ENCODE assay signal across 8 cellular contexts in genomic region chr19:10701955-10702307, GRCh38. TPM values are rescaled to one million over a fixed set of nuclear protein-coding genes. Genes with fewer than 3 reads are reported as not detected.
DNase-seq lines count a peak whose midpoint lies in the region; ATAC-seq and TF ChIP-seq lines count a peak whose summit lies in the region.

No MANE protein-coding gene starts in this region.

- POLR2A ChIA-PET in SK-N-SH (lab: Yijun Ruan, JAX), result interaction anchor here (1.0 to 2.2 kb wide), 3 partner anchors 16 to 162 kb away, joined by 4 to 7 read pairs (median 4); partner anchors contain the start of genes DNM2 and TMED1

- WGBS in SK-N-SH (ENCODE audit: low lambda C conversion rate), result 5% methylated on average over 9 of the region's 21 CpGs
- 3 to 10% methylated on average over 8 to 21 of the region's 21 CpGs for WGBS in endodermal cell (ENCODE audit: insufficient coverage in 1 of 2, insufficient read length in 1 of 2), 2 experiments

- no peaks in the 10 kb centered on the region for H4K20me1 ChIP-seq in SK-N-SH (ENCODE audit: insufficient read depth)

- peak overlapping the region; percentile 100; the same call in 1 of the 2 replicates for H2AFZ ChIP-seq in SK-N-SH (ENCODE audit: low read depth)

- H3K36me3 ChIP-seq in SK-N-SH (replicated peaks in 1 of 2; ENCODE audit: control insufficient read depth in 1 of 2, insufficient read depth in 2 of 2, low read length in 1 of 2), result no peaks in the 10 kb centered on the region
- no peaks in the 10 kb centered on the region for H3K36me3 ChIP-seq in endodermal cell (ENCODE audit: control insufficient read depth, insufficient read depth, low read length)

- TF ChIP-seq EP300 in SK-N-SH (IDR thresholded peaks at IDR 0.05; ENCODE audit: borderline replicate concordance in 1 of 2, low read depth in 1 of 2, low read length in 1 of 2), result no peak

- peak overlapping the region; percentile 69 to 70 for H3K4me3 ChIP-seq in SK-N-SH (ENCODE audit: low read depth in 2 of 2, low read length in 1 of 2)
- H3K4me3 ChIP-seq in endodermal cell (ENCODE audit: low read length), result peak overlapping the region; percentile 88

- CTCF ChIA-PET in SK-N-SH (lab: Yijun Ruan, JAX), result interaction anchor here (0.7 to 9.3 kb wide), 25 partner anchors 10 to 298 kb away, joined by 3 to 163 read pairs (median 6); partner anchors contain the start of genes CDC37, DNM2 and TMED1

- H3K4me1 Mint-ChIP-seq in endodermal cell (no peaks in the 10 kb centered on the region), naive B cell (peaks cover 11 to 17% (median 15%) of the 10 kb centered on the region in 3 donors)

- peak; percentile 8 to 11 for ATAC-seq in activated CD4-positive, CD25-positive, alpha-beta regulatory T cell treated with anti-CD3 and anti-CD28 coated beads, Interleukin-2, amount 50 U/mL, for 24 hours
- ATAC-seq in HG03196 (IDR thresholded peaks at IDR 0.05; ENCODE audit: unreplicated experiment), result peak; percentile 27
- peak; percentile 24 to 27 for ATAC-seq in naive B cell (ENCODE audit: low read depth in 2 of 2)

- no peaks in the 10 kb centered on the region for H3K9me2 ChIP-seq in SK-N-SH

- H3F3A ChIP-seq in SK-N-SH (replicated peaks; ENCODE audit: insufficient read depth), result no peaks in the 10 kb centered on the region

- no peaks in the 10 kb centered on the region for H3K27me3 ChIP-seq in SK-N-SH (ENCODE audit: insufficient read depth)
- H3K27me3 ChIP-seq in endodermal cell (ENCODE audit: control insufficient read depth, insufficient read depth, low read length, poor library complexity, severe bottlenecking), result no peaks in the 10 kb centered on the region

- H3K27ac ChIP-seq in SK-N-SH (ENCODE audit: low read depth in 2 of 2, low read length in 1 of 2) (peak overlapping the region; percentile 45 to 46; a peak in 2 of 4 replicates), endodermal cell (ENCODE audit: low read depth, low read length) (peak overlapping the region; percentile 66)

- H3K4me3 Mint-ChIP-seq in endodermal cell (peak overlapping the region; percentile 75), naive B cell (peak overlapping the region; percentile 89 to 98 (median 96))

- DNase-seq in activated CD4-positive, CD25-positive, alpha-beta regulatory T cell (lab: John Stamatoyannopoulos, UW), result no peak
- DNase-seq in SK-N-SH (peak; percentile 82), endodermal cell (peak; percentile 84), naive B cell (no peak), ureter (ENCODE audit: low spot score) (no peak)
- DNase-seq in activated effector memory CD4-positive, alpha-beta T cell treated with anti-CD3 and anti-CD28 coated beads, Interleukin-2, amount 50 U/mL, for 16 hours, result no peak

- peak overlapping the region; percentile 68; the same call in 1 of the 2 replicates for H3K9ac ChIP-seq in SK-N-SH
- peak overlapping the region; percentile 72 for H3K9ac ChIP-seq in endodermal cell (ENCODE audit: extremely low read depth, low read length, poor library complexity, severe bottlenecking)

- H3K9me3 ChIP-seq in SK-N-SH, result no peaks in the 10 kb centered on the region
- H3K9me3 ChIP-seq in endodermal cell (ENCODE audit: control insufficient read depth, low read length), result no peaks in the 10 kb centered on the region

- H3K27ac Mint-ChIP-seq in endodermal cell (peak overlapping the region; percentile 91), naive B cell (peak overlapping the region in 5 of 6 donors; percentile 76 to 91 (median 88))

- H3K4me1 ChIP-seq in SK-N-SH (ENCODE audit: control insufficient read depth in 1 of 2, insufficient read depth in 2 of 2, low read depth in 1 of 2, low read length in 1 of 2) (no peaks in the 10 kb centered on the region; a peak in 1 of 4 replicates), endodermal cell (ENCODE audit: control insufficient read depth, insufficient read depth, low read length) (no peaks in the 10 kb centered on the region)

- peaks cover 4% of the 10 kb centered on the region for H3K79me2 ChIP-seq in SK-N-SH (ENCODE audit: insufficient read depth)

- TF ChIP-seq CTCF in SK-N-SH (IDR thresholded peaks at IDR 0.05) (no peak), endodermal cell (conservative IDR thresholded peaks at IDR 0.05) (peak; percentile 35)

- H3K27me3 Mint-ChIP-seq in endodermal cell (ENCODE audit: insufficient read depth) (peaks cover 2% of the 10 kb centered on the region), naive B cell (peaks cover 0 to 6% (median under 1%) of the 10 kb centered on the region in 3 donors)

- TF ChIP-seq RAD21 in SK-N-SH (IDR thresholded peaks at IDR 0.05; ENCODE audit: low read length), result peak; percentile 35

- H3K4me2 ChIP-seq in SK-N-SH, result peak overlapping the region; percentile 96

- no peaks in the 10 kb centered on the region for H3K36me3 Mint-ChIP-seq in endodermal cell (ENCODE audit: low read depth)
- H3K36me3 Mint-ChIP-seq in naive B cell, result no peaks in the 10 kb centered on the region

- H3K9me3 Mint-ChIP-seq in endodermal cell, result no peaks in the 10 kb centered on the region
- H3K9me3 Mint-ChIP-seq in naive B cell, result no peaks in the 10 kb centered on the region

TF ChIP-seq in SK-N-SH, 30 proteins besides CTCF, POLR2A, EP300 and RAD21 (continues in another document):
- no peak for TF ChIP-seq FOXJ3 (CRISPR knock-in tag; IDR thresholded peaks at IDR 0.05)
- peak; percentile 84 for TF ChIP-seq REST (IDR thresholded peaks at IDR 0.05; ENCODE audit: low read depth, low read length)
- TF ChIP-seq ZBTB33 (IDR thresholded peaks at IDR 0.05; ENCODE audit: borderline replicate concordance, low read depth), result no peak
- TF ChIP-seq MXI1 (IDR thresholded peaks at IDR 0.05; ENCODE audit: low read depth, low read length), result no peak
- TF ChIP-seq FOSL2 (IDR thresholded peaks at IDR 0.05; ENCODE audit: borderline replicate concordance, low read depth), result no peak

RNA-seq across cellular contexts. Expression of gene QTRT1, which starts 0.7 kb away (rescaled TPM):
- polyA plus RNA-seq in SK-N-SH (2012; rRNA removed) (108 and 115 TPM in 2 replicates), naive B cell (ENCODE audit: low read depth in 6 of 6) (10 to 100 TPM; 39.0 to 82.5 (median 46.2) TPM)
- 28.1 and 48.7 TPM in 2 replicates for polyA plus RNA-seq in SK-N-SH (2012; cell fraction: cytosol; rRNA removed)
- 464 and 520 TPM in 2 replicates for polyA plus RNA-seq in SK-N-SH (2012; cell fraction: nucleus; rRNA removed)
- total RNA-seq in endodermal cell (10 to 100 TPM; 36.8 to 40.0 TPM), ureter (64.2 TPM)
- 30.3 TPM for polyA plus RNA-seq in endodermal cell (2013, experiment 1 of 2)
- 30.3 TPM for polyA plus RNA-seq in endodermal cell (2013, experiment 2 of 2)

RNA-seq across cellular contexts. Expression of gene DNM2, which starts 15.9 kb away (rescaled TPM):
- polyA plus RNA-seq in SK-N-SH (2012; rRNA removed) (52.5 and 53.6 TPM in 2 replicates), naive B cell (ENCODE audit: low read depth in 6 of 6) (100 to 1,000 TPM in 1 of 6 donors, 10 to 100 TPM in 5; 53.6 to 111 (median 63.0) TPM)
- polyA plus RNA-seq in SK-N-SH (2012; cell fraction: cytosol; rRNA removed), result 20.5 and 31.8 TPM in 2 replicates
- 159 and 212 TPM in 2 replicates for polyA plus RNA-seq in SK-N-SH (2012; cell fraction: nucleus; rRNA removed)
- total RNA-seq in endodermal cell (100 to 1,000 TPM; 118 to 136 TPM), ureter (352 TPM)
- polyA plus RNA-seq in endodermal cell (2013, experiment 1 of 2), result 79.4 TPM
- 78.8 TPM for polyA plus RNA-seq in endodermal cell (2013, experiment 2 of 2)

RNA-seq across cellular contexts. Expression of gene ILF3, which starts 47.8 kb away (rescaled TPM):
- polyA plus RNA-seq in SK-N-SH (2012; rRNA removed) (203 and 229 TPM in 2 replicates), naive B cell (ENCODE audit: low read depth in 6 of 6) (10 to 100 TPM; 34.2 to 95.0 (median 71.6) TPM)
- polyA plus RNA-seq in SK-N-SH (2012; cell fraction: cytosol; rRNA removed), result 97.9 and 126 TPM in 2 replicates
- polyA plus RNA-seq in SK-N-SH (2012; cell fraction: nucleus; rRNA removed), result 699 and 751 TPM in 2 replicates
- total RNA-seq in endodermal cell (100 to 1,000 TPM; 625 to 629 TPM), ureter (331 TPM)
- polyA plus RNA-seq in endodermal cell (2013, experiment 1 of 2), result 488 TPM
- polyA plus RNA-seq in endodermal cell (2013, experiment 2 of 2), result 451 TPM

Comparison
In these comparisons a context has a peak if more than half of its experiments do, and no peak if none do; other contexts are left out.
1. DNase-seq: peak in SK-N-SH (single experiment) and endodermal cell (single experiment); none in activated CD4-positive, CD25-positive, alpha-beta regulatory T cell (0 of 4), naive B cell (single experiment), activated effector memory CD4-positive, alpha-beta T cell treated with anti-CD3 and anti-CD28 coated beads, Interleukin-2, amount 50 U/mL, for 16 hours (single experiment) and ureter (single experiment).
2. Peak in every context shown above with its lines, with median percentiles within 50 percentile points of each other: ATAC-seq.